ENCODE assay signal across 8 cellular contexts in the genomic region with DNA sequence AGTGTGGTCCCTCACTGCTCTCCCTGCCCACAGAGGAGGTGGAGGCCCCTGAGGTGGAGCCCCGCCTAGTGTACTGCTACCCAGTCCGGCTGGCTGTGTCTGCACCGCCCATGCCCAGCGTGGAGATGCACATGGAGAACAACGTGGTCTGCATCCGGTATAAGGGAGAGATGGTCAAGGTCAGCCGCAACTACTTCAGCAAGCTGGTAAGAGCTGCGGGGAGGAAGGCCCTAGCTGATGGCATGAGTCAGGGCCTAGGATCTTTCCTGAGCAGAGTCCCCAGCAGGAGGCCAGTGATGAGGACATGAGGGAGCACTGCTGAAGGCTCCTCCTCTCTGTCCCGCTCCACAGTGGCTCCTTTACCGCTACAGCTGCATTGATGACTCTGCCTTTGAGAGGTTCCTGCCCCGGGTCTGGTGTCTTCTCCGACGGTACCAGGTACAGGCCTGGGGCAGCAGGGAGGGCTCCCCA. TPM values are rescaled to one million over a fixed set of nuclear protein-coding genes. Genes with fewer than 3 reads are reported as not detected.
DNase-seq lines count a peak whose midpoint lies in the region; ATAC-seq and TF ChIP-seq lines count a peak whose summit lies in the region.

No MANE protein-coding gene starts in this region.

- H3K27ac Mint-ChIP-seq in activated naive CD4-positive, alpha-beta T cell treated with anti-CD3 and anti-CD28 coated beads, Interleukin-2, amount 50 U/mL, for 72 hours = peak overlapping the region; percentile 29 to 69
- H3K27ac Mint-ChIP-seq in activated naive CD4-positive, alpha-beta T cell treated with anti-CD3 and anti-CD28 coated beads, Interleukin-2, amount 10 ng/mL, durations not matched to agents 7 days and 5 days = no peak overlapping the region
- H3K27ac Mint-ChIP-seq in activated CD4-positive, alpha-beta memory T cell treated with anti-CD3 and anti-CD28 coated beads for 36 hours = peak overlapping the region; percentile 79

- POLR2A ChIA-PET in activated CD4-positive, alpha-beta memory T cell treated with anti-CD3 and anti-CD28 coated beads for 36 hours (lab: Charles Lee) = interaction anchor here (1.0 to 3.1 kb wide), 3 partner anchors 11 to 24 kb away, joined by 3 to 14 read pairs (median 3); a partner anchor contains a TSS

- TF ChIP-seq EP300 in transverse colon (IDR thresholded peaks at IDR 0.05; ENCODE audit: low read depth) = no peak

- no peak for ATAC-seq in activated naive CD4-positive, alpha-beta T cell treated with anti-CD3 and anti-CD28 coated beads, Interleukin-2, amount 50 U/mL, for 72 hours
- ATAC-seq in HG03378 (IDR thresholded peaks at IDR 0.05; ENCODE audit: unreplicated experiment) = no peak

- no peak overlapping the region for H3K4me3 Mint-ChIP-seq in activated naive CD4-positive, alpha-beta T cell treated with anti-CD3 and anti-CD28 coated beads, Interleukin-2, amount 10 ng/mL, durations not matched to agents 7 days and 5 days
- no peak overlapping the region for H3K4me3 Mint-ChIP-seq in activated CD4-positive, alpha-beta memory T cell treated with anti-CD3 and anti-CD28 coated beads for 36 hours

- no peak overlapping the region for H3K4me3 ChIP-seq in transverse colon

- H3K9me3 ChIP-seq in transverse colon = no peaks in the 10 kb centered on the region

- peak overlapping the region in 3 of 4 donors; percentile 35 to 53 (median 51) for H3K27ac ChIP-seq in transverse colon

- H3K36me3 ChIP-seq in transverse colon = peaks cover 0 to 71% (median 28%) of the 10 kb centered on the region in 4 donors

- H3K27me3 Mint-ChIP-seq in activated naive CD4-positive, alpha-beta T cell treated with anti-CD3 and anti-CD28 coated beads, Interleukin-2, amount 10 ng/mL, durations not matched to agents 7 days and 5 days = no peaks in the 10 kb centered on the region
- no peaks in the 10 kb centered on the region for H3K27me3 Mint-ChIP-seq in activated CD4-positive, alpha-beta memory T cell treated with anti-CD3 and anti-CD28 coated beads for 36 hours

- peaks cover 2% of the 10 kb centered on the region for H3K4me1 Mint-ChIP-seq in activated naive CD4-positive, alpha-beta T cell treated with anti-CD3 and anti-CD28 coated beads, Interleukin-2, amount 10 ng/mL, durations not matched to agents 7 days and 5 days
- peaks cover 28% of the 10 kb centered on the region for H3K4me1 Mint-ChIP-seq in activated CD4-positive, alpha-beta memory T cell treated with anti-CD3 and anti-CD28 coated beads for 36 hours (ENCODE audit: low read depth)

- peaks cover 0 to 14% (median 0%) of the 10 kb centered on the region in 4 donors for H3K4me1 ChIP-seq in transverse colon

- peaks cover 0 to 20% of the 10 kb centered on the region in 2 donors for H3K36me3 Mint-ChIP-seq in activated naive CD4-positive, alpha-beta T cell treated with anti-CD3 and anti-CD28 coated beads, Interleukin-2, amount 50 U/mL, for 72 hours
- peaks cover 54% of the 10 kb centered on the region for H3K36me3 Mint-ChIP-seq in activated naive CD4-positive, alpha-beta T cell treated with anti-CD3 and anti-CD28 coated beads, Interleukin-2, amount 10 ng/mL, durations not matched to agents 7 days and 5 days
- H3K36me3 Mint-ChIP-seq in activated CD4-positive, alpha-beta memory T cell treated with anti-CD3 and anti-CD28 coated beads for 36 hours = peaks cover 42% of the 10 kb centered on the region

- TF ChIP-seq CTCF in transverse colon (IDR thresholded peaks at IDR 0.05) = no peak

- in situ Hi-C loops in transverse colon (cut with MboI; ENCODE audit: low pct_ligation_motif_present in 1 of 4, low pct_unique_long_range_greater_than_20kb in 1 of 4, low sequenced_read_pairs in 3 of 4) = loop anchor here in 1 of 4 donors (10.0 kb wide), 1 partner anchor 121 kb away; a partner anchor contains a TSS

- intact Hi-C loops in activated CD4-positive, alpha-beta memory T cell treated with anti-CD3 and anti-CD28 coated beads for 36 hours (cut with micrococcal nuclease) = loop anchor here (2.0 kb wide), 1 partner anchor 19 kb away; no protein-coding TSS in a partner anchor
- intact Hi-C loops in transverse colon (cut with DNase I; ENCODE audit: low total_unique reads) (no loop called here), posterior vena cava (cut with DNase I) (loop anchor here in 1 of 2 donors (10.0 kb wide), 1 partner anchor 141 kb away; no protein-coding TSS in a partner anchor)

- CTCF ChIA-PET in activated naive CD4-positive, alpha-beta T cell treated with anti-CD3 and anti-CD28 coated beads, Interleukin-2, amount 10 ng/mL, durations not matched to agents 7 days and 5 days (lab: Charles Lee) = no interaction called here
- CTCF ChIA-PET in activated CD4-positive, alpha-beta memory T cell treated with anti-CD3 and anti-CD28 coated beads for 36 hours (lab: Charles Lee) = interaction anchor here (1.8 to 5.8 kb wide), 3 partner anchors 12 to 146 kb away, joined by 6 to 45 read pairs (median 13); a partner anchor contains a TSS

- DNase-seq in activated naive CD4-positive, alpha-beta T cell treated with anti-CD3 and anti-CD28 coated beads, Interleukin-2, amount 50 U/mL, for 72 hours (ENCODE audit: low spot score in 2 of 2) = no peak
- no peak for DNase-seq in activated naive CD4-positive, alpha-beta T cell treated with anti-CD3 and anti-CD28 coated beads, Interleukin-2, amount 10 ng/mL, durations not matched to agents 7 days and 5 days
- no peak for DNase-seq in activated CD4-positive, alpha-beta memory T cell treated with anti-CD3 and anti-CD28 coated beads for 36 hours
- DNase-seq in kidney tubule cell (ENCODE audit: low spot score) (peak; percentile 22), transverse colon (no peak), anterior cingulate cortex (lab: John Stamatoyannopoulos, UW) (no peak), posterior vena cava (ENCODE audit: low spot score) (no peak)

- H3K9me3 Mint-ChIP-seq in activated naive CD4-positive, alpha-beta T cell treated with anti-CD3 and anti-CD28 coated beads, Interleukin-2, amount 50 U/mL, for 72 hours = no peaks in the 10 kb centered on the region
- H3K9me3 Mint-ChIP-seq in activated naive CD4-positive, alpha-beta T cell treated with anti-CD3 and anti-CD28 coated beads, Interleukin-2, amount 10 ng/mL, durations not matched to agents 7 days and 5 days = no peaks in the 10 kb centered on the region
- H3K9me3 Mint-ChIP-seq in activated CD4-positive, alpha-beta memory T cell treated with anti-CD3 and anti-CD28 coated beads for 36 hours = no peaks in the 10 kb centered on the region

- H3K27me3 ChIP-seq in transverse colon = no peaks in the 10 kb centered on the region

- 80% methylated on average over 13 of the region's 13 CpGs; no CpG with 5 or more reads in 1 of the 2 donors for WGBS in transverse colon (ENCODE audit: low coverage in 1 of 2), 2 donors

- TF ChIP-seq POLR2A in transverse colon (IDR thresholded peaks at IDR 0.05) = no peak

RNA-seq across cellular contexts. Expression of a gene that starts 11.2 kb away (rescaled TPM):
- 10 to 100 TPM; 31.8 to 51.0 TPM for total RNA-seq in activated naive CD4-positive, alpha-beta T cell treated with anti-CD3 and anti-CD28 coated beads, Interleukin-2, amount 50 U/mL, for 72 hours
- total RNA-seq in activated CD4-positive, alpha-beta memory T cell treated with anti-CD3 and anti-CD28 coated beads for 36 hours = 10 to 100 TPM; 29.9 to 33.0 TPM
- 10 to 100 TPM; 23.5 to 52.0 (median 32.0) TPM for total RNA-seq in transverse colon
- total RNA-seq in posterior vena cava = 10 to 100 TPM; 27.3 to 35.7 TPM

RNA-seq across cellular contexts. Expression of a gene that starts 26.3 kb away (rescaled TPM):
- total RNA-seq in activated naive CD4-positive, alpha-beta T cell treated with anti-CD3 and anti-CD28 coated beads, Interleukin-2, amount 50 U/mL, for 72 hours = 10 to 100 TPM; 31.0 to 62.6 TPM
- total RNA-seq in activated CD4-positive, alpha-beta memory T cell treated with anti-CD3 and anti-CD28 coated beads for 36 hours = 10 to 100 TPM; 24.1 to 26.0 TPM
- total RNA-seq in transverse colon (10 to 100 TPM; 27.0 to 80.0 (median 32.4) TPM), posterior vena cava (10 to 100 TPM; 12.6 to 13.7 TPM)

RNA-seq across cellular contexts. Expression of a gene that starts 33.8 kb away (rescaled TPM):
- 10 to 100 TPM; 11.0 to 12.9 TPM for total RNA-seq in activated naive CD4-positive, alpha-beta T cell treated with anti-CD3 and anti-CD28 coated beads, Interleukin-2, amount 50 U/mL, for 72 hours
- total RNA-seq in activated CD4-positive, alpha-beta memory T cell treated with anti-CD3 and anti-CD28 coated beads for 36 hours = 1 to 10 TPM; 9.4 to 9.5 TPM
- total RNA-seq in transverse colon (10 to 100 TPM; 17.7 to 79.9 (median 59.9) TPM), posterior vena cava (100 to 1,000 TPM; 134 to 689 TPM)

RNA-seq across cellular contexts. Expression of a gene that starts 54.6 kb away (rescaled TPM):
- 10 to 100 TPM; 55.6 to 98.5 TPM for total RNA-seq in activated naive CD4-positive, alpha-beta T cell treated with anti-CD3 and anti-CD28 coated beads, Interleukin-2, amount 50 U/mL, for 72 hours
- 10 to 100 TPM; 49.8 to 54.8 TPM for total RNA-seq in activated CD4-positive, alpha-beta memory T cell treated with anti-CD3 and anti-CD28 coated beads for 36 hours
- total RNA-seq in transverse colon = 100 to 1,000 TPM; 197 to 971 (median 466) TPM
- 100 to 1,000 TPM in 1 of 2 donors, 10 to 100 TPM in 1; 81.2 to 112 TPM for total RNA-seq in posterior vena cava

RNA-seq across cellular contexts. Expression of a gene that starts 54.7 kb away (rescaled TPM):
- total RNA-seq in activated naive CD4-positive, alpha-beta T cell treated with anti-CD3 and anti-CD28 coated beads, Interleukin-2, amount 50 U/mL, for 72 hours = 1 to 10 TPM; 1.5 to 3.4 TPM
- total RNA-seq in activated CD4-positive, alpha-beta memory T cell treated with anti-CD3 and anti-CD28 coated beads for 36 hours = 1 to 10 TPM; 2.3 to 2.5 TPM
- 10 to 100 TPM; 14.7 to 30.4 (median 18.1) TPM for total RNA-seq in transverse colon
- total RNA-seq in posterior vena cava = 10 to 100 TPM; 10.0 to 35.4 TPM
